Comparison of ENCODE assay signal across 13 cellular contexts in the genomic region with DNA sequence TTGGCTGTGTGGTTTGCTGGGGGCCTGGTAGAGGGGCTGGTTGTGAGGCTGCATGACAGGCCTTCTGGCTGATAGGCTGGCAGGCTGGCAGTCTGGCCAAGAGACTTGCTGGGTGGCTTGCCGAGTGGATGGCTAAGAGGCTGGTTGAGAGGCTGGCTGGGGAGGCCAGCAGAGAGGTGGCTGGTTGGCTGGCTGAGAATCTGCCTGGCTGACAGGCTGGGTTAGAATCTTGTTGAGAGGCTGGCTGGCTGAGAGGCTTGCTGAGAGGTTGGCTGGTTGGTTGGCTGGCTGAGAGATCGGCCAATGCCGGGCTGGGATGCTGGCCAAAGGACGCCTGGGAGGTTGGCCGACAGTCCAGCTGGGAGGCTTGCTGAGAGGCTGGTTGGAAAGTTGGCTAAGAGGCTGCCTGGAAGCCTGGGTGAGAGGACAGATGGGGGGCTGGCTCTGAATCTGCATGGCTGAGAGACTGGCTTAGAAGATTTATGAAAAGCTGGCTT. TPM values are rescaled to one million over a fixed set of nuclear protein-coding genes. Genes with fewer than 3 reads are reported as not detected.
DNase-seq lines count a peak whose midpoint lies in the region; ATAC-seq and TF ChIP-seq lines count a peak whose summit lies in the region.
"Had no signal": no experiment of that assay in that cellular context is flagged by ENCODE, and none has a peak within 500 bp of the region (broad histone marks: within the 10 kb centered on the region; RNA-seq: fewer than 3 reads in every experiment).

No MANE protein-coding gene starts in this region.

- no peak for ATAC-seq in HG02623 (IDR thresholded peaks at IDR 0.05; ENCODE audit: unreplicated experiment)

- no peak for TF ChIP-seq CTCF in coronary artery (IDR thresholded peaks at IDR 0.05)
- TF ChIP-seq CTCF in uterus (IDR thresholded peaks at IDR 0.05): no peak

- no peak for TF ChIP-seq POLR2A in uterus (IDR thresholded peaks at IDR 0.05)

- no peaks in the 10 kb centered on the region for H3K27me3 ChIP-seq in uterus
- H3K27me3 ChIP-seq: suprapubic skin had no signal

- DNase-seq in DMS53 (lab: John Stamatoyannopoulos, UW): peak; percentile 62
- no peak for DNase-seq in DMS53 treated with DMSO at 0.1 percent for 48 hours (lab: John Stamatoyannopoulos, UW; ENCODE audit: unreplicated experiment)
- DNase-seq in coronary artery (ENCODE audit: low spot score): peak; percentile 86
- DNase-seq in midbrain (lab: John Stamatoyannopoulos, UW): peak; percentile 24
- DNase-seq in uterus: peak; percentile 55 to 65
- DNase-seq in mucosa of gallbladder (ENCODE audit: low spot score): no peak
- DNase-seq in T1000 (lab: John Stamatoyannopoulos, UW): no peak
- DNase-seq: 8988T; activated CD4-positive, CD25-positive, alpha-beta regulatory T cell treated with anti-CD3 and anti-CD28 coated beads, Interleukin-2, amount 50 U/mL, for 72 hours had no signal

- H3K36me3 ChIP-seq in uterus: no peaks in the 10 kb centered on the region
- H3K36me3 ChIP-seq: suprapubic skin had no signal

- intact Hi-C loops in uterus (cut with DNase I; ENCODE audit: low total_unique reads): no loop called here

- H3K27ac ChIP-seq in coronary artery (peak overlapping the region; percentile 66 to 95), uterus (peak overlapping the region; percentile 31 to 43)

- no peaks in the 10 kb centered on the region for H3K4me1 ChIP-seq in uterus

- no peaks in the 10 kb centered on the region for H3K9me3 ChIP-seq in uterus
- H3K9me3 ChIP-seq: suprapubic skin had no signal

- H3K4me3 ChIP-seq in coronary artery (peak overlapping the region; percentile 51), uterus (no peak overlapping the region)
- H3K4me3 ChIP-seq: suprapubic skin had no signal

RNA-seq across cellular contexts. Expression of gene ACSM2B, which starts 35.9 kb away (rescaled TPM):
- total RNA-seq in uterus (1 to 10 TPM in 1 of 4 donors, not detected in 3; 1.3 TPM), mucosa of gallbladder (0.17 TPM)
- total RNA-seq: activated T-helper 1 cell treated with anti-CD3 and anti-CD28 coated beads, Interleukin-12 subunit alpha, Interleukin-12 subunit beta, Interleukin-2, Interleukin-4 antibody, amounts not matched to agents 30 ng/mL and 10 ng/mL and 1 ng/mL, durations not matched to agents 14 hours and 24 hours and 36 hours; endothelial cell of umbilical vein had no signal

Comparison
In these comparisons a context has a peak if more than half of its experiments do, and no peak if none do; other contexts are left out.
1. DNase-seq: peak in DMS53 (single experiment), coronary artery (single experiment), midbrain (single experiment) and uterus (2 of 2); none in DMS53 treated with DMSO at 0.1 percent for 48 hours (single experiment), mucosa of gallbladder (single experiment) and T1000 (single experiment).